In genomic region chr5:127518319-127518621, GRCh38 we compare ENCODE assay signal across 8 cellular contexts. TPM values are rescaled to one million over a fixed set of nuclear protein-coding genes. Genes with fewer than 3 reads are reported as not detected.
DNase-seq lines count a peak whose midpoint lies in the region; ATAC-seq and TF ChIP-seq lines count a peak whose summit lies in the region.

No MANE protein-coding gene starts in this region.

- CTCF ChIA-PET in activated CD8-positive, alpha-beta T cell treated with anti-CD3 and anti-CD28 coated beads, Interleukin-2, amount 10 ng/mL, durations not matched to agents 7 days and 5 days (lab: Charles Lee), result interaction anchor here (1.0 kb wide), 1 partner anchor 19 kb away, joined by 3 read pairs; no protein-coding TSS in a partner anchor

- peak overlapping the region; percentile 63 to 99 (median 97) for H3K4me3 ChIP-seq in heart left ventricle
- H3K4me3 ChIP-seq in iPS-15b (ENCODE audit: low read depth, low read length), result peak overlapping the region; percentile 92
- H3K4me3 ChIP-seq in stomach, result peak overlapping the region; percentile 74 to 96 (median 86)

- peaks cover 21% of the 10 kb centered on the region for H3K4me1 Mint-ChIP-seq in activated CD8-positive, alpha-beta T cell treated with anti-CD3 and anti-CD28 coated beads, Interleukin-2, amount 10 ng/mL, durations not matched to agents 7 days and 5 days (ENCODE audit: low read depth)

- no peak for DNase-seq in heart left ventricle
- DNase-seq in left cardiac atrium, result no peak
- DNase-seq in activated CD8-positive, alpha-beta T cell treated with anti-CD3 and anti-CD28 coated beads, Interleukin-2, amount 10 ng/mL, durations not matched to agents 7 days and 5 days, result no peak
- DNase-seq in stomach, result no peak
- no peak for DNase-seq in posterior cingulate gyrus
- DNase-seq in D341Med (ENCODE audit: low spot score), result no peak

- ATAC-seq in heart left ventricle (peak in 1 of 4 donors; percentile 9), left cardiac atrium (no peak), HG03280 (IDR thresholded peaks at IDR 0.05; ENCODE audit: unreplicated experiment) (peak; percentile 37)
- no peak for ATAC-seq in activated CD8-positive, alpha-beta T cell treated with anti-CD3 and anti-CD28 coated beads, Interleukin-2, amount 10 ng/mL, durations not matched to agents 7 days and 5 days

- H3K9me3 ChIP-seq in heart left ventricle, result peaks cover 0 to 14% (median 6%) of the 10 kb centered on the region in 12 donors
- H3K9me3 ChIP-seq in iPS-15b (ENCODE audit: control insufficient read depth, insufficient read depth, low read length), result peaks cover 9% of the 10 kb centered on the region
- peaks cover 0 to 10% (median 5%) of the 10 kb centered on the region in 4 donors for H3K9me3 ChIP-seq in stomach

- H3K4me1 ChIP-seq in heart left ventricle, result peaks cover 0 to 30% (median 17%) of the 10 kb centered on the region in 12 donors
- no peaks in the 10 kb centered on the region for H3K4me1 ChIP-seq in iPS-15b (ENCODE audit: control insufficient read depth, insufficient read depth, low read length)
- H3K4me1 ChIP-seq in stomach, result peaks cover 9 to 28% (median 18%) of the 10 kb centered on the region in 4 donors

- H3K9ac ChIP-seq in iPS-15b (ENCODE audit: low read depth, low read length), result peak overlapping the region; percentile 98

- H3K27me3 Mint-ChIP-seq in activated CD8-positive, alpha-beta T cell treated with anti-CD3 and anti-CD28 coated beads, Interleukin-2, amount 10 ng/mL, durations not matched to agents 7 days and 5 days (ENCODE audit: low read depth), result peaks cover 6% of the 10 kb centered on the region

- H3K4me3 Mint-ChIP-seq in activated CD8-positive, alpha-beta T cell treated with anti-CD3 and anti-CD28 coated beads, Interleukin-2, amount 10 ng/mL, durations not matched to agents 7 days and 5 days, result peak overlapping the region; percentile 85

- intact Hi-C loops in heart left ventricle (cut with DNase I), result no loop called here
- intact Hi-C loops in left cardiac atrium (cut with DNase I), result no loop called here
- intact Hi-C loops in stomach (cut with DNase I; ENCODE audit: low total_unique reads), result no loop called here
- intact Hi-C loops in posterior cingulate gyrus (cut with DNase I), result no loop called here

- TF ChIP-seq CTCF in heart left ventricle (IDR thresholded peaks at IDR 0.05) (no peak), stomach (IDR thresholded peaks at IDR 0.05) (no peak)

- no peaks in the 10 kb centered on the region for H3K27me3 ChIP-seq in heart left ventricle
- H3K27me3 ChIP-seq in iPS-15b (ENCODE audit: control insufficient read depth, insufficient read depth, low read length), result no peaks in the 10 kb centered on the region
- H3K27me3 ChIP-seq in stomach, result no peaks in the 10 kb centered on the region

- 10 to 11% (median 10%) methylated on average over 10 of the region's 10 CpGs for WGBS in heart left ventricle, 4 donors
- 3 to 5% (median 5%) methylated on average over 10 of the region's 10 CpGs for WGBS in stomach, 5 donors

- TF ChIP-seq EP300 in stomach (IDR thresholded peaks at IDR 0.05), result no peak

- H3K27ac Mint-ChIP-seq in activated CD8-positive, alpha-beta T cell treated with anti-CD3 and anti-CD28 coated beads, Interleukin-2, amount 10 ng/mL, durations not matched to agents 7 days and 5 days, result peak overlapping the region; percentile 74

- TF ChIP-seq POLR2A in heart left ventricle (IDR thresholded peaks at IDR 0.05), result no peak
- TF ChIP-seq POLR2A in stomach (IDR thresholded peaks at IDR 0.05), result no peak

- H3K9me3 Mint-ChIP-seq in activated CD8-positive, alpha-beta T cell treated with anti-CD3 and anti-CD28 coated beads, Interleukin-2, amount 10 ng/mL, durations not matched to agents 7 days and 5 days (ENCODE audit: insufficient read depth), result no peaks in the 10 kb centered on the region

- H3K36me3 Mint-ChIP-seq in activated CD8-positive, alpha-beta T cell treated with anti-CD3 and anti-CD28 coated beads, Interleukin-2, amount 10 ng/mL, durations not matched to agents 7 days and 5 days (ENCODE audit: low read depth), result peaks cover 33% of the 10 kb centered on the region

- H3K36me3 ChIP-seq in heart left ventricle (peaks cover 0 to 17% (median 4%) of the 10 kb centered on the region in 9 donors), iPS-15b (ENCODE audit: control insufficient read depth, insufficient read depth, low read length) (peaks cover 8% of the 10 kb centered on the region), stomach (peaks cover 0 to 17% (median 12%) of the 10 kb centered on the region in 4 donors)

- H3K27ac ChIP-seq in heart left ventricle (peak overlapping the region in 9 of 12 donors; percentile 62 to 86 (median 79)), stomach (peak overlapping the region; percentile 84 to 90 (median 88))

- POLR2A ChIA-PET in activated CD8-positive, alpha-beta T cell treated with anti-CD3 and anti-CD28 coated beads, Interleukin-2, amount 10 ng/mL, durations not matched to agents 7 days and 5 days (lab: Charles Lee), result no interaction called here

RNA-seq across cellular contexts. Expression of gene PRRC1, which starts 0.8 kb away (rescaled TPM):
- total RNA-seq in heart left ventricle, result 10 to 100 TPM; 11.5 to 37.7 (median 23.5) TPM
- polyA plus RNA-seq in heart left ventricle, result 10 to 100 TPM; 10.3 to 17.7 TPM
- 10 to 100 TPM; 28.3 to 41.2 TPM for total RNA-seq in left cardiac atrium
- 10 to 100 TPM; 36.0 to 41.3 TPM for total RNA-seq in activated CD8-positive, alpha-beta T cell treated with anti-CD3 and anti-CD28 coated beads, Interleukin-2, amount 10 ng/mL, durations not matched to agents 7 days and 5 days
- total RNA-seq in stomach, result 10 to 100 TPM; 12.5 to 82.8 (median 30.9) TPM
- polyA plus RNA-seq in stomach, result 10 to 100 TPM; 17.5 to 32.7 (median 18.4) TPM
